8 cellular contexts compared by ENCODE assay signal in genomic region chr2:242088471-242089212, GRCh38.
DNase-seq lines count a peak whose midpoint lies in the region; ATAC-seq, FAIRE-seq and TF ChIP-seq lines count a peak whose summit lies in the region.

No MANE protein-coding gene starts in this region.

- no peaks in the 10 kb centered on the region for H3K27me3 ChIP-seq in SU-DHL-6 (ENCODE audit: low read length)
- no peaks in the 10 kb centered on the region for H3K27me3 ChIP-seq in heart right ventricle
- no peaks in the 10 kb centered on the region for H3K27me3 ChIP-seq in upper lobe of right lung

- FAIRE-seq in GM12891 (lab: Jason Lieb, UNC) = peak; percentile 86

- H2AFZ ChIP-seq in SU-DHL-6 (ENCODE audit: low read depth, low read length, severe bottlenecking) = peak overlapping the region; percentile 97

- H3F3A ChIP-seq in SU-DHL-6 (ENCODE audit: insufficient read depth) = peaks cover 12% of the 10 kb centered on the region; the same call in 1 of the 2 replicates

- H3K9me3 ChIP-seq in SU-DHL-6 (ENCODE audit: insufficient read depth, low read length) = no peaks in the 10 kb centered on the region
- no peaks in the 10 kb centered on the region for H3K9me3 ChIP-seq in heart right ventricle
- H3K9me3 ChIP-seq in upper lobe of right lung = no peaks in the 10 kb centered on the region

- H3K9me2 ChIP-seq in SU-DHL-6 (replicated peaks; ENCODE audit: insufficient read depth, low read length) = no peaks in the 10 kb centered on the region

- H4K20me1 ChIP-seq in SU-DHL-6 (ENCODE audit: low read depth, low read length) = no peaks in the 10 kb centered on the region

- H3K4me1 ChIP-seq in heart right ventricle (peaks cover 0 to 28% (median 16%) of the 10 kb centered on the region in 9 donors), upper lobe of right lung (peaks cover 4% of the 10 kb centered on the region)

- peak overlapping the region; percentile 59 for H3K4me2 ChIP-seq in SU-DHL-6 (ENCODE audit: low read depth, low read length, poor library complexity, severe bottlenecking)

- H3K27ac ChIP-seq in SU-DHL-6 (ENCODE audit: low read depth, low read length) = no peak overlapping the region
- peak overlapping the region in 9 of 10 donors; percentile 52 to 85 (median 68) for H3K27ac ChIP-seq in heart right ventricle
- peak overlapping the region; percentile 60 for H3K27ac ChIP-seq in upper lobe of right lung

- intact Hi-C loops in heart right ventricle (cut with DNase I) (no loop called here), posterior vena cava (cut with DNase I) (no loop called here), upper lobe of right lung (cut with DNase I) (no loop called here)

- peak overlapping the region; percentile 66 for H3K9ac ChIP-seq in SU-DHL-6 (ENCODE audit: low read length)

- TF ChIP-seq CTCF in SU-DHL-6 (IDR thresholded peaks at IDR 0.05; ENCODE audit: insufficient read depth, low read length, poor library complexity, severe bottlenecking) (no peak), heart right ventricle (IDR thresholded peaks at IDR 0.05) (no peak), upper lobe of right lung (IDR thresholded peaks at IDR 0.05) (no peak)

- H3K4me3 ChIP-seq in SU-DHL-6 (ENCODE audit: insufficient read depth, low read length, poor library complexity, severe bottlenecking) = peak overlapping the region; percentile 79
- peak overlapping the region; percentile 75 to 97 (median 89) for H3K4me3 ChIP-seq in heart right ventricle
- H3K4me3 ChIP-seq in upper lobe of right lung = peak overlapping the region; percentile 80

- TF ChIP-seq POLR2A in GM12891 (IDR thresholded peaks at IDR 0.05; ENCODE audit: low read depth, low read length) = no peak

- WGBS in heart right ventricle, 2 donors = 1% methylated on average over 64 to 103 of the region's 103 CpGs

- no peaks in the 10 kb centered on the region for H3K36me3 ChIP-seq in SU-DHL-6 (ENCODE audit: low read length)
- H3K36me3 ChIP-seq in heart right ventricle = no peaks in the 10 kb centered on the region
- no peaks in the 10 kb centered on the region for H3K36me3 ChIP-seq in upper lobe of right lung

- peak; percentile 81 for DNase-seq in GM12891 (ENCODE audit: insufficient read length, low spot score)
- DNase-seq in NCI-H128 (lab: John Stamatoyannopoulos, UW; ENCODE audit: unreplicated experiment) = peak; percentile 73
- DNase-seq in activated naive CD8-positive, alpha-beta T cell treated with anti-CD3 and anti-CD28 coated beads, Interleukin-2, amount 50 U/mL, for 16 hours (ENCODE audit: low read depth, low spot score) = peak; percentile 79
- DNase-seq in heart right ventricle = peak; percentile 90 to 94
- DNase-seq in posterior vena cava (ENCODE audit: low spot score) = peak; percentile 98
- peak; percentile 97 for DNase-seq in upper lobe of right lung

- ATAC-seq in HG02759 (IDR thresholded peaks at IDR 0.05; ENCODE audit: unreplicated experiment) (peak; percentile 83), heart right ventricle (peak; percentile 89 to 99 (median 95)), upper lobe of right lung (peak; percentile 97)

- H3K79me2 ChIP-seq in SU-DHL-6 (ENCODE audit: insufficient read depth, low read length) = no peaks in the 10 kb centered on the region

TF ChIP-seq in GM12891, 5 proteins besides CTCF, POLR2A, EP300 and RAD21:
- TF ChIP-seq POLR2AphosphoS5 (IDR thresholded peaks at IDR 0.05; ENCODE audit: low read depth, low read length) (no peak), POU2F2 (IDR thresholded peaks at IDR 0.05; ENCODE audit: low read depth, low read length) (no peak), TAF1 (IDR thresholded peaks at IDR 0.05; ENCODE audit: low read depth, low read length) (peak; percentile 11; the same call in 1 of the 2 replicates), PAX5 (IDR thresholded peaks at IDR 0.05; ENCODE audit: insufficient read depth, low read length, severe bottlenecking) (no peak), SPI1 (IDR thresholded peaks at IDR 0.05; ENCODE audit: low read depth, low read length) (no peak)
TF ChIP-seq in GM12891: peak in this region for 1.
